ENCODE assay signal across 23 cellular contexts in the genomic region with DNA sequence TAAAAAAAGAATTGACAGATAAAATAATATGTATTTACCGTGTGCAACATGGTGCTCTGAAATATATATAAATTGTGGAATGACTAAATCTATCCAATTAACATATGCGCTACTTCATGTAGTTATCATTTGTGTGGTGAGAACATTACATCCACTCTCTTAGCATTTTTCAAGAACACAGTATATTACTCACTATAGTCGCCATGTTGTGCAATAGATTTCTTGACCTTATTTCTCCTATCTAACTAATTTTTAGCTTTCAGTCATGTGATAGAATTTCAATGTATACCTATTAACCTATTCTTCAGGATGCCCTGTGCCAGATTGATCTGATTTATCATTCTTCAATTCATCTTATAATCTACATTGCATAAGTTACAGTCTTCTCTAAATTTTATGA.
"Had no signal": no experiment of that assay in that cellular context is flagged by ENCODE, and none has a peak within 500 bp of the region (broad histone marks: within the 10 kb centered on the region; RNA-seq: fewer than 3 reads in every experiment).

No MANE protein-coding gene starts in this region.

- FAIRE-seq: frontal cortex had no signal

- H3K9me3 ChIP-seq: mucosa of descending colon, ovary, testis, upper lobe of right lung, vagina had no signal

- H3K27ac ChIP-seq: dorsolateral prefrontal cortex, esophagus muscularis mucosa, heart right ventricle, ovary, testis, tibial nerve, upper lobe of right lung, vagina had no signal

- ATAC-seq: heart right ventricle; left lobe of liver; mucosa of descending colon; naive thymus-derived CD8-positive, alpha-beta T cell; right cardiac atrium; stimulated activated memory B cell treated with anti-CD40 and anti-IgM and Interleukin-4, amounts not matched to agents 10 μg/mL and 1 μg/mL and 100 μg/mL, for 72 hours; stimulated activated naive CD8-positive, alpha-beta T cell treated with anti-CD3 and anti-CD28 coated beads, Interleukin-15, amount 100 ng/mL, for 72 hours; upper lobe of right lung had no signal

- H3K4me1 ChIP-seq: esophagus muscularis mucosa, heart right ventricle, testis, tibial nerve, upper lobe of right lung, vagina had no signal

- H3K36me3 ChIP-seq: esophagus muscularis mucosa, heart right ventricle, ovary, tibial nerve, upper lobe of right lung, vagina had no signal

- DNase-seq: cortex of kidney; dorsolateral prefrontal cortex; effector CD8-positive, alpha-beta T cell; heart right ventricle; hypothalamus; islet precursor cell; mammary epithelial cell; mucosa of descending colon; naive thymus-derived CD8-positive, alpha-beta T cell; ovary; right cardiac atrium; stimulated activated CD4-positive, alpha-beta T cell treated with anti-CD3 and anti-CD28 coated beads, Interleukin-15, amount 100 ng/mL, for 24 hours; stimulated activated CD4-positive, alpha-beta T cell treated with anti-CD3 and anti-CD28 coated beads, Interleukin-1b, Interleukin-23, amount 100 ng/mL, for 48 hours; stimulated activated CD4-positive, alpha-beta T cell treated with anti-CD3 and anti-CD28 coated beads, Interleukin-4, amount 100 ng/mL, for 24 hours; stimulated activated naive CD8-positive, alpha-beta T cell treated with anti-CD3 and anti-CD28 coated beads, Interleukin-15, amount 100 ng/mL, for 72 hours; testis; upper lobe of right lung had no signal

- H3K4me3 ChIP-seq: dorsolateral prefrontal cortex, esophagus muscularis mucosa, heart right ventricle, mucosa of descending colon, ovary, testis, tibial nerve, upper lobe of right lung, vagina had no signal

- H3K27me3 ChIP-seq: dorsolateral prefrontal cortex, esophagus muscularis mucosa, heart right ventricle, ovary, testis, tibial nerve, upper lobe of right lung, vagina had no signal
